ENCODE assay signal across 8 cellular contexts in the genomic region with DNA sequence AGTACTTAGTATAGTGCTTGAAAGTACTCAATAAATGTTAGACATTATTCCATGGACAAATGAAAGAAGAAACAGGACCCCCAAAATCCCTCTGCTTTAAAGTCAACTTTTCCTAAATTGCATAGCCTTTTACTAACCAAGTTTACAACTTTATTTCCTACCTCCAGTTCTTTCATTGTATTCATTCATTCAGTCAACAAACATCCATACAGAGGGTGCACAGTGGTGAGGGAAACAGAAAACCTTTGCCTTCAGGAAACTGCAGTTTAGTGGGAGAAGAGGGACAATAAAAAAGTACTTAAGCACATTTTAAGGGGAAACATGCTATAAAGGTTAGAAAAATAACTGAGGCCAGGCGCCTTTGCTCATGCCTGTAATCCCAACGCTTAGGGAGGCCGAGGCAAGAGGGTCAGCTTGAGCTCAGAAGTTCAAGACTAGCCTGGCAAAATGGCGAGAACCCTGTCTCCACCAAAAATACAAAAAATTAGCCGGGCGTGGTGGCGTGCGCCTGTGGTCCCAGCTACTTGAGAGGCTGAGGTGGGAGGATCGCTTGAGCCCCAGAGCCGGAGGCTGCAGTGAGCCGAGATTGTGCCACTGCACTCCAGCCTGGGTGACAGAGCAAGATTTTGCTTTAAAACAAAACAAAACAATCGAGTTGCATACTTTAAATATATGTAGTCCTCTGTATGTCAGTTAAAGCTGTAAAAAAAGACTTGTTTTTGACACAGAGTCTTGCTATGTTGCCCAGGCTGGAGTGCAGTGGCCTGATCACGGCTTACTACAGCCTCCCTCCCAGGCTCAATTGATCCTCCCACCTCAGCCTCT. TPM values are rescaled to one million over a fixed set of nuclear protein-coding genes. Genes with fewer than 3 reads are reported as not detected.
DNase-seq lines count a peak whose midpoint lies in the region; ATAC-seq lines count a peak whose summit lies in the region.

No MANE protein-coding gene starts in this region.

- H3K27ac ChIP-seq in layer of hippocampus (ENCODE audit: low read depth, low read length) = peak overlapping the region; percentile 78
- peak overlapping the region; percentile 86 for H3K27ac ChIP-seq in temporal lobe (ENCODE audit: low read depth, low read length)

- H3K9me3 Mint-ChIP-seq in activated CD4-positive, alpha-beta T cell treated with anti-CD3 and anti-CD28 coated beads, Interleukin-2, amount 10 ng/mL, durations not matched to agents 7 days and 5 days = no peaks in the 10 kb centered on the region
- no peaks in the 10 kb centered on the region for H3K9me3 Mint-ChIP-seq in activated naive CD8-positive, alpha-beta T cell treated with anti-CD3 and anti-CD28 coated beads, Interleukin-2, amount 50 U/mL, for 24 hours

- peaks cover 1% of the 10 kb centered on the region for H3K36me3 Mint-ChIP-seq in activated CD4-positive, alpha-beta T cell treated with anti-CD3 and anti-CD28 coated beads, Interleukin-2, amount 10 ng/mL, durations not matched to agents 7 days and 5 days (ENCODE audit: low read depth)
- H3K36me3 Mint-ChIP-seq in activated naive CD8-positive, alpha-beta T cell treated with anti-CD3 and anti-CD28 coated beads, Interleukin-2, amount 50 U/mL, for 24 hours (ENCODE audit: low read depth) = peaks cover 13% of the 10 kb centered on the region

- H3K4me1 Mint-ChIP-seq in activated CD4-positive, alpha-beta T cell treated with anti-CD3 and anti-CD28 coated beads, Interleukin-2, amount 10 ng/mL, durations not matched to agents 7 days and 5 days = peaks cover 62% of the 10 kb centered on the region
- H3K4me1 Mint-ChIP-seq in activated naive CD8-positive, alpha-beta T cell treated with anti-CD3 and anti-CD28 coated beads, Interleukin-2, amount 50 U/mL, for 24 hours = peaks cover 73% of the 10 kb centered on the region

- H3K27me3 ChIP-seq in layer of hippocampus (ENCODE audit: control insufficient read depth, insufficient read depth, low read length) = no peaks in the 10 kb centered on the region

- H3K27ac Mint-ChIP-seq in activated CD4-positive, alpha-beta T cell treated with anti-CD3 and anti-CD28 coated beads, Interleukin-2, amount 10 ng/mL, durations not matched to agents 7 days and 5 days = peak overlapping the region; percentile 98
- H3K27ac Mint-ChIP-seq in activated naive CD8-positive, alpha-beta T cell treated with anti-CD3 and anti-CD28 coated beads, Interleukin-2, amount 50 U/mL, for 24 hours = peak overlapping the region; percentile 100

- H3K4me3 Mint-ChIP-seq in activated CD4-positive, alpha-beta T cell treated with anti-CD3 and anti-CD28 coated beads, Interleukin-2, amount 10 ng/mL, durations not matched to agents 7 days and 5 days = peak overlapping the region; percentile 89
- peak overlapping the region; percentile 85 for H3K4me3 Mint-ChIP-seq in activated naive CD8-positive, alpha-beta T cell treated with anti-CD3 and anti-CD28 coated beads, Interleukin-2, amount 50 U/mL, for 24 hours

- POLR2A ChIA-PET in activated CD4-positive, alpha-beta T cell treated with anti-CD3 and anti-CD28 coated beads, Interleukin-2, amount 10 ng/mL, durations not matched to agents 7 days and 5 days (lab: Charles Lee) = interaction anchor here (0.5 kb wide), 1 partner anchor 23 kb away, joined by 5 read pairs; no protein-coding TSS in a partner anchor

- no peaks in the 10 kb centered on the region for H3K27me3 Mint-ChIP-seq in activated CD4-positive, alpha-beta T cell treated with anti-CD3 and anti-CD28 coated beads, Interleukin-2, amount 10 ng/mL, durations not matched to agents 7 days and 5 days
- H3K27me3 Mint-ChIP-seq in activated naive CD8-positive, alpha-beta T cell treated with anti-CD3 and anti-CD28 coated beads, Interleukin-2, amount 50 U/mL, for 24 hours = no peaks in the 10 kb centered on the region

- no peak for ATAC-seq in activated naive CD8-positive, alpha-beta T cell treated with anti-CD3 and anti-CD28 coated beads, Interleukin-2, amount 50 U/mL, for 24 hours

- CTCF ChIA-PET in activated CD4-positive, alpha-beta T cell treated with anti-CD3 and anti-CD28 coated beads, Interleukin-2, amount 10 ng/mL, durations not matched to agents 7 days and 5 days (lab: Charles Lee) = interaction anchor here (0.6 to 4.9 kb wide), 9 partner anchors 8 to 130 kb away, joined by 3 to 20 read pairs (median 4); no protein-coding TSS in a partner anchor

- DNase-seq in activated CD4-positive, alpha-beta T cell treated with anti-CD3 and anti-CD28 coated beads, Interleukin-2, amount 10 ng/mL, durations not matched to agents 7 days and 5 days = no peak
- DNase-seq in activated CD4-positive, alpha-beta T cell treated with anti-CD3 and anti-CD28 coated beads, Interleukin-2, amount 50 U/mL, for 48 hours = no peak
- no peak for DNase-seq in activated naive CD8-positive, alpha-beta T cell treated with anti-CD3 and anti-CD28 coated beads, Interleukin-2, amount 50 U/mL, for 24 hours
- DNase-seq in NCI-H345 (lab: John Stamatoyannopoulos, UW) = no peak
- DNase-seq in NCI-H748 (lab: John Stamatoyannopoulos, UW; ENCODE audit: unreplicated experiment) = no peak
- DNase-seq in inferior parietal cortex (ENCODE audit: extremely low spot score) = no peak

RNA-seq across cellular contexts. Expression of gene DENND4A, which starts 1.1 kb away (rescaled TPM):
- total RNA-seq in activated CD4-positive, alpha-beta T cell treated with anti-CD3 and anti-CD28 coated beads, Interleukin-2, amount 10 ng/mL, durations not matched to agents 7 days and 5 days = 10 to 100 TPM; 30.9 to 40.2 TPM
- total RNA-seq in temporal lobe = 60.7 TPM
